8 cellular contexts compared by ENCODE assay signal in the genomic region with DNA sequence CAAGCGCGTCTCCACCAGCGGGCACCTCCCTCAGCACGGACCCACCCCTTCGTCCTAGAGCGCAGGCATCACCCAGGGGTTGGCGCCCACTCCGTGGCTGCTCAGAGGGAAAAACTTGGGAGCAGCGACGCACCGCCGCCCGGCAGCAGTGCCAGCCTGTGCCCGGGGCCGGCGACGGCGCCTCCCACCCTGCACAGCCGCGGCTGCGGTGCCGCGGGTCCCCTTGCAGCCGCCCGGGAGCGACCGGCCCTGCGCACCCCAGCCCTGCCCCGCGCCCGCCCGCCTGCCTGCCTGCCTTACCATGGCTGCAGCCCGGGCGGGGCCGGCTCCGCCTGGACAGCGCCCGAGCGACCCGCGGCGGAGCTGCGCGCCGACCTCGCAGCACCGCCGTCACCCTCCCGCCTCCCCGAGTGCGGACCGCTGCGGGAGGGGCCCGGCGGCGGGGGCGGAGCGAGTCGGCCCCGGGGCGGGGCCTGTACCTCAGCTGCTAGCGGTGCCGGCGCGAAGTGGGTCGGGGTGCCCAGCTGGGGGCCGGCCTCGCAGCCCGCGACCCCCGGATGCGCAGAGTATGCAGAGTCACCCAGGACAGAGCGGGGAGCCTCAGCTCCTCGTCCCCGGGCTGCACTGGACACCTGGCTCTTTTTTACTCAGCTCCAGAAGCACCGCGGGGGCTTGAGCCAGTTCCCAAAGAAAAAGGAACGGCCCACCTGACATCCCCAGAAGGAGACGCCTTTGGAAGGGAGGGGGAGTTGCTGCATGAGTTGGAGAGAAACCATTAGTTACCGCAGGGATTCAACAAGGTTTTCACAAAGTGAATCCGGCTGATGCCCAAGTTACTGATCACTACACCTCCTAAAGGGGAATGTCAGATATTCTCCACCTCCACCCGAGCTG. TPM values are rescaled to one million over a fixed set of nuclear protein-coding genes. Genes with fewer than 3 reads are reported as not detected.
DNase-seq lines count a peak whose midpoint lies in the region; ATAC-seq and TF ChIP-seq lines count a peak whose summit lies in the region.

No MANE protein-coding gene starts in this region.

- H3K27me3 ChIP-seq in SJCRH30, result no peaks in the 10 kb centered on the region; the same call in 1 of the 2 replicates
- peaks cover 9% of the 10 kb centered on the region for H3K27me3 ChIP-seq in cardiac muscle cell
- peaks cover 12% of the 10 kb centered on the region for H3K27me3 ChIP-seq in osteoblast (ENCODE audit: insufficient read depth, low read length)
- H3K27me3 ChIP-seq in uterus, result no peaks in the 10 kb centered on the region

- no peak for TF ChIP-seq CTCF in cardiac muscle cell (IDR thresholded peaks at IDR 0.05; ENCODE audit: low read depth, low read length)
- no peak for TF ChIP-seq CTCF in osteoblast (IDR thresholded peaks at IDR 0.05; ENCODE audit: extremely low read depth, low read depth, low read length)
- TF ChIP-seq CTCF in uterus (IDR thresholded peaks at IDR 0.05), result no peak

- no peaks in the 10 kb centered on the region for H3K36me3 Mint-ChIP-seq in activated naive CD8-positive, alpha-beta T cell treated with anti-CD3 and anti-CD28 coated beads for 36 hours

- H3K4me2 ChIP-seq in osteoblast (ENCODE audit: insufficient read depth, low read length), result peak overlapping the region; percentile 75

- H3K27ac ChIP-seq in SJCRH30, result no peak overlapping the region
- no peak overlapping the region for H3K27ac ChIP-seq in cardiac muscle cell
- H3K27ac ChIP-seq in osteoblast (ENCODE audit: low read depth, low read length), result no peak overlapping the region
- H3K27ac ChIP-seq in uterus, result peak overlapping the region; percentile 44 to 75

- H3K27ac Mint-ChIP-seq in activated naive CD8-positive, alpha-beta T cell treated with anti-CD3 and anti-CD28 coated beads for 36 hours, result no peak overlapping the region

- no peak overlapping the region for H2AFZ ChIP-seq in osteoblast (ENCODE audit: low read length)

- peaks cover 41% of the 10 kb centered on the region for H3K27me3 Mint-ChIP-seq in activated naive CD8-positive, alpha-beta T cell treated with anti-CD3 and anti-CD28 coated beads for 36 hours

- no peaks in the 10 kb centered on the region for H3K79me2 ChIP-seq in osteoblast (ENCODE audit: insufficient read depth, low read length)

- H3K4me1 ChIP-seq in SJCRH30, result peaks cover 45% of the 10 kb centered on the region
- peaks cover 4% of the 10 kb centered on the region for H3K4me1 ChIP-seq in cardiac muscle cell (ENCODE audit: low read depth)
- peaks cover 31% of the 10 kb centered on the region for H3K4me1 ChIP-seq in osteoblast (ENCODE audit: insufficient read depth, low read length)
- H3K4me1 ChIP-seq in uterus, result no peaks in the 10 kb centered on the region

- no peaks in the 10 kb centered on the region for H3K4me1 Mint-ChIP-seq in activated naive CD8-positive, alpha-beta T cell treated with anti-CD3 and anti-CD28 coated beads for 36 hours

- H3K4me3 ChIP-seq in SJCRH30 (peak overlapping the region; percentile 59), cardiac muscle cell (peak overlapping the region; percentile 61), osteoblast (ENCODE audit: insufficient read depth, low read length) (peak overlapping the region; percentile 59), uterus (peak overlapping the region; percentile 32 to 46)

- no peaks in the 10 kb centered on the region for H4K20me1 ChIP-seq in osteoblast (ENCODE audit: insufficient read depth, low read length)

- DNase-seq in DMS53 treated with DMSO at 0.1 percent for 48 hours (lab: John Stamatoyannopoulos, UW; ENCODE audit: unreplicated experiment) (peak; percentile 5), SJCRH30 (peak; percentile 46 to 59), cardiac muscle cell (ENCODE audit: low read depth in 1 of 2, low spot score in 1 of 2) (peak; percentile 55 to 84), osteoblast (ENCODE audit: insufficient read length, low spot score, missing footprints) (peak; percentile 94), uterus (peak; percentile 56 to 65)
- DNase-seq in activated naive CD8-positive, alpha-beta T cell treated with anti-CD3 and anti-CD28 coated beads for 36 hours, result peak; percentile 71

- H3K9me3 Mint-ChIP-seq in activated naive CD8-positive, alpha-beta T cell treated with anti-CD3 and anti-CD28 coated beads for 36 hours, result no peaks in the 10 kb centered on the region

- H3K36me3 ChIP-seq in SJCRH30 (no peaks in the 10 kb centered on the region), cardiac muscle cell (no peaks in the 10 kb centered on the region), osteoblast (ENCODE audit: insufficient read depth, low read length) (no peaks in the 10 kb centered on the region), uterus (no peaks in the 10 kb centered on the region)

- ATAC-seq in HG02970 (IDR thresholded peaks at IDR 0.05; ENCODE audit: low FRiP score, unreplicated experiment) (peak; percentile 62), HG03439 (IDR thresholded peaks at IDR 0.05; ENCODE audit: unreplicated experiment) (no peak)

- no peak overlapping the region for H3K4me3 Mint-ChIP-seq in activated naive CD8-positive, alpha-beta T cell treated with anti-CD3 and anti-CD28 coated beads for 36 hours

- intact Hi-C loops in uterus (cut with DNase I; ENCODE audit: low total_unique reads), result no loop called here

- no peaks in the 10 kb centered on the region for H3K9me3 ChIP-seq in SJCRH30 (replicated peaks)
- no peaks in the 10 kb centered on the region for H3K9me3 ChIP-seq in cardiac muscle cell (ENCODE audit: low read depth)
- no peaks in the 10 kb centered on the region for H3K9me3 ChIP-seq in osteoblast (ENCODE audit: low read depth, low read length)
- H3K9me3 ChIP-seq in uterus, result no peaks in the 10 kb centered on the region

- TF ChIP-seq POLR2A in uterus (IDR thresholded peaks at IDR 0.05), result peak in 1 of 2 donors; percentile 50

RNA-seq across cellular contexts. Expression of gene MTMR4, which starts 17.5 kb away (rescaled TPM):
- total RNA-seq in SJCRH30 (2014; rRNA removed; shearing (Covaris generic)), result 37.3 and 42.2 TPM in 2 replicates
- 10 to 100 TPM; 72.2 to 75.6 TPM for total RNA-seq in activated naive CD8-positive, alpha-beta T cell treated with anti-CD3 and anti-CD28 coated beads for 36 hours
- 29.9 and 47.7 TPM in 2 replicates for total RNA-seq in cardiac muscle cell
- 26.0 and 30.4 TPM in 2 replicates for polyA plus RNA-seq in cardiac muscle cell
- total RNA-seq in osteoblast, result 43.6 and 51.4 TPM in 2 replicates
- total RNA-seq in uterus, result 10 to 100 TPM in 3 of 4 donors, 1 to 10 TPM in 1; 9.7 to 59.1 (median 25.5) TPM

RNA-seq across cellular contexts. Expression of gene HSF5, which starts 43.7 kb away (rescaled TPM):
- total RNA-seq in SJCRH30 (2014; rRNA removed; shearing (Covaris generic)), result not detected in 2 replicates
- total RNA-seq in activated naive CD8-positive, alpha-beta T cell treated with anti-CD3 and anti-CD28 coated beads for 36 hours, result 1 to 10 TPM; 3.9 to 4.2 TPM
- total RNA-seq in cardiac muscle cell (0.03 and 0.07 TPM in 2 replicates), osteoblast (under 0.01 TPM in 2 replicates), uterus (under 1 TPM in 1 of 4 donors, not detected in 3; 0.90 TPM)
- not detected in 2 replicates for polyA plus RNA-seq in cardiac muscle cell

Comparison
In these comparisons a context has a peak if more than half of its experiments do, and no peak if none do; other contexts are left out.
1. DNase-seq: peak in every context shown above with its lines; median percentile 94 in osteoblast; 71 in activated naive CD8-positive, alpha-beta T cell treated with anti-CD3 and anti-CD28 coated beads for 36 hours; 70 in cardiac muscle cell; 60 in uterus; 52 in SJCRH30; 5 in DMS53 treated with DMSO at 0.1 percent for 48 hours.
2. H3K27ac ChIP-seq: peak in uterus (2 of 2); none in SJCRH30 (single experiment), cardiac muscle cell (single experiment) and osteoblast (single experiment).
3. Peak in every context shown above with its lines, with median percentiles within 50 percentile points of each other: H3K4me3 ChIP-seq.